1 cellular context compared by ENCODE assay signal in the genomic region with DNA sequence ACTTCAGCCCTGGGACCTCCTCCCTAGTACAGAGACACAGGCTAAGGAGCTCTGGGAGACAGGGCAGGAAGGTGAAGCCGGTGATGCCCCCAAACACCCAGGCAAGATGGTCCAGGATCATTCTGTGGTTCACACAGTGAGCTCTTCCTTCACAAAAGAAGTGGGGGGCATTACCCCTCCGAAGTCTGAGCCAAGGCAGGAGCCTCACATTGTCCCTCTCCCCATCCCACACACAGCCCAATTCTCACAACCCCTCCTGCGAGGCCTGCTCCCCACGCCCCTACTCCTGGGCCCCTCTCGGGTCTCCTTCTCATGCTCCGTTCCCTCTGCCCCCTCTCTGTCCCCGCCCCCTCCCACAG.
TF ChIP-seq lines count a peak whose summit lies in the region.

No MANE protein-coding gene starts in this region.

TF ChIP-seq in WTC11, 78 proteins besides CTCF, POLR2A, EP300 and RAD21 (continued from another document):
- TF ChIP-seq, protein P1, sequence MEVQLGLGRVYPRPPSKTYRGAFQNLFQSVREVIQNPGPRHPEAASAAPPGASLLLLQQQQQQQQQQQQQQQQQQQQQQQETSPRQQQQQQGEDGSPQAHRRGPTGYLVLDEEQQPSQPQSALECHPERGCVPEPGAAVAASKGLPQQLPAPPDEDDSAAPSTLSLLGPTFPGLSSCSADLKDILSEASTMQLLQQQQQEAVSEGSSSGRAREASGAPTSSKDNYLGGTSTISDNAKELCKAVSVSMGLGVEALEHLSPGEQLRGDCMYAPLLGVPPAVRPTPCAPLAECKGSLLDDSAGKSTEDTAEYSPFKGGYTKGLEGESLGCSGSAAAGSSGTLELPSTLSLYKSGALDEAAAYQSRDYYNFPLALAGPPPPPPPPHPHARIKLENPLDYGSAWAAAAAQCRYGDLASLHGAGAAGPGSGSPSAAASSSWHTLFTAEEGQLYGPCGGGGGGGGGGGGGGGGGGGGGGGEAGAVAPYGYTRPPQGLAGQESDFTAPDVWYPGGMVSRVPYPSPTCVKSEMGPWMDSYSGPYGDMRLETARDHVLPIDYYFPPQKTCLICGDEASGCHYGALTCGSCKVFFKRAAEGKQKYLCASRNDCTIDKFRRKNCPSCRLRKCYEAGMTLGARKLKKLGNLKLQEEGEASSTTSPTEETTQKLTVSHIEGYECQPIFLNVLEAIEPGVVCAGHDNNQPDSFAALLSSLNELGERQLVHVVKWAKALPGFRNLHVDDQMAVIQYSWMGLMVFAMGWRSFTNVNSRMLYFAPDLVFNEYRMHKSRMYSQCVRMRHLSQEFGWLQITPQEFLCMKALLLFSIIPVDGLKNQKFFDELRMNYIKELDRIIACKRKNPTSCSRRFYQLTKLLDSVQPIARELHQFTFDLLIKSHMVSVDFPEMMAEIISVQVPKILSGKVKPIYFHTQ (CRISPR knock-in tag; IDR thresholded peaks at IDR 0.05) = no peak
- TF ChIP-seq CREM (CRISPR knock-in tag; IDR thresholded peaks at IDR 0.05) (no peak), ZNF121 (CRISPR knock-in tag; IDR thresholded peaks at IDR 0.05) (no peak), SMAD4 (CRISPR knock-in tag; IDR thresholded peaks at IDR 0.05) (no peak)
- TF ChIP-seq, protein P2, sequence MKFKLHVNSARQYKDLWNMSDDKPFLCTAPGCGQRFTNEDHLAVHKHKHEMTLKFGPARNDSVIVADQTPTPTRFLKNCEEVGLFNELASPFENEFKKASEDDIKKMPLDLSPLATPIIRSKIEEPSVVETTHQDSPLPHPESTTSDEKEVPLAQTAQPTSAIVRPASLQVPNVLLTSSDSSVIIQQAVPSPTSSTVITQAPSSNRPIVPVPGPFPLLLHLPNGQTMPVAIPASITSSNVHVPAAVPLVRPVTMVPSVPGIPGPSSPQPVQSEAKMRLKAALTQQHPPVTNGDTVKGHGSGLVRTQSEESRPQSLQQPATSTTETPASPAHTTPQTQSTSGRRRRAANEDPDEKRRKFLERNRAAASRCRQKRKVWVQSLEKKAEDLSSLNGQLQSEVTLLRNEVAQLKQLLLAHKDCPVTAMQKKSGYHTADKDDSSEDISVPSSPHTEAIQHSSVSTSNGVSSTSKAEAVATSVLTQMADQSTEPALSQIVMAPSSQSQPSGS (CRISPR knock-in tag; IDR thresholded peaks at IDR 0.05; ENCODE audit: borderline replicate concordance, low read depth) = no peak
- TF ChIP-seq, protein P3, sequence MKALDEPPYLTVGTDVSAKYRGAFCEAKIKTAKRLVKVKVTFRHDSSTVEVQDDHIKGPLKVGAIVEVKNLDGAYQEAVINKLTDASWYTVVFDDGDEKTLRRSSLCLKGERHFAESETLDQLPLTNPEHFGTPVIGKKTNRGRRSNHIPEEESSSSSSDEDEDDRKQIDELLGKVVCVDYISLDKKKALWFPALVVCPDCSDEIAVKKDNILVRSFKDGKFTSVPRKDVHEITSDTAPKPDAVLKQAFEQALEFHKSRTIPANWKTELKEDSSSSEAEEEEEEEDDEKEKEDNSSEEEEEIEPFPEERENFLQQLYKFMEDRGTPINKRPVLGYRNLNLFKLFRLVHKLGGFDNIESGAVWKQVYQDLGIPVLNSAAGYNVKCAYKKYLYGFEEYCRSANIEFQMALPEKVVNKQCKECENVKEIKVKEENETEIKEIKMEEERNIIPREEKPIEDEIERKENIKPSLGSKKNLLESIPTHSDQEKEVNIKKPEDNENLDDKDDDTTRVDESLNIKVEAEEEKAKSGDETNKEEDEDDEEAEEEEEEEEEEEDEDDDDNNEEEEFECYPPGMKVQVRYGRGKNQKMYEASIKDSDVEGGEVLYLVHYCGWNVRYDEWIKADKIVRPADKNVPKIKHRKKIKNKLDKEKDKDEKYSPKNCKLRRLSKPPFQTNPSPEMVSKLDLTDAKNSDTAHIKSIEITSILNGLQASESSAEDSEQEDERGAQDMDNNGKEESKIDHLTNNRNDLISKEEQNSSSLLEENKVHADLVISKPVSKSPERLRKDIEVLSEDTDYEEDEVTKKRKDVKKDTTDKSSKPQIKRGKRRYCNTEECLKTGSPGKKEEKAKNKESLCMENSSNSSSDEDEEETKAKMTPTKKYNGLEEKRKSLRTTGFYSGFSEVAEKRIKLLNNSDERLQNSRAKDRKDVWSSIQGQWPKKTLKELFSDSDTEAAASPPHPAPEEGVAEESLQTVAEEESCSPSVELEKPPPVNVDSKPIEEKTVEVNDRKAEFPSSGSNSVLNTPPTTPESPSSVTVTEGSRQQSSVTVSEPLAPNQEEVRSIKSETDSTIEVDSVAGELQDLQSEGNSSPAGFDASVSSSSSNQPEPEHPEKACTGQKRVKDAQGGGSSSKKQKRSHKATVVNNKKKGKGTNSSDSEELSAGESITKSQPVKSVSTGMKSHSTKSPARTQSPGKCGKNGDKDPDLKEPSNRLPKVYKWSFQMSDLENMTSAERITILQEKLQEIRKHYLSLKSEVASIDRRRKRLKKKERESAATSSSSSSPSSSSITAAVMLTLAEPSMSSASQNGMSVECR (CRISPR knock-in tag; IDR thresholded peaks at IDR 0.05; ENCODE audit: borderline replicate concordance) = no peak
